Comparison of ENCODE assay signal across 17 cellular contexts in genomic region chr3:159726231-159726964, GRCh38.
DNase-seq lines count a peak whose midpoint lies in the region; ATAC-seq, FAIRE-seq and TF ChIP-seq lines count a peak whose summit lies in the region.
"Had no signal": no experiment of that assay in that cellular context is flagged by ENCODE, and none has a peak within 500 bp of the region (broad histone marks: within the 10 kb centered on the region; RNA-seq: fewer than 3 reads in every experiment).

No MANE protein-coding gene starts in this region.

- H3K36me3 ChIP-seq in GM23248 (ENCODE audit: low read depth) = no peaks in the 10 kb centered on the region
- H3K36me3 ChIP-seq in endothelial cell of umbilical vein (ENCODE audit: control insufficient read depth in 2 of 2, extremely low read depth in 1 of 2, insufficient read depth in 2 of 2, low read length in 2 of 2) = no peaks in the 10 kb centered on the region
- no peaks in the 10 kb centered on the region for H3K36me3 ChIP-seq in right lobe of liver
- H3K36me3 ChIP-seq: ascending aorta; BLaER1 treated with 17β-estradiol and CSF1 and Interleukin-3, amounts not matched to agents 10 nM and 100 nM; thyroid gland had no signal

- in situ Hi-C loops in GM23248 (cut with MboI) = no loop called here

- peaks cover 4% of the 10 kb centered on the region for H3F3A ChIP-seq in GM23248 (ENCODE audit: insufficient read depth)

- no peak overlapping the region for H3K27ac ChIP-seq in GM23248
- no peak overlapping the region for H3K27ac ChIP-seq in endothelial cell of umbilical vein (ENCODE audit: insufficient read depth, low read depth, low read length)
- H3K27ac ChIP-seq in right lobe of liver = no peak overlapping the region
- H3K27ac ChIP-seq: ascending aorta; BLaER1 treated with 17β-estradiol and CSF1 and Interleukin-3, amounts not matched to agents 10 nM and 100 nM; thyroid gland had no signal

- H3K4me3 Mint-ChIP-seq in activated CD4-positive, alpha-beta T cell treated with anti-CD3 and anti-CD28 coated beads, Interleukin-2, amount 10 ng/mL, durations not matched to agents 24 days and 14 days = no peak overlapping the region

- H3K9me3 ChIP-seq in GM23248 (ENCODE audit: low read depth) = no peaks in the 10 kb centered on the region
- no peaks in the 10 kb centered on the region for H3K9me3 ChIP-seq in endothelial cell of umbilical vein (replicated peaks; ENCODE audit: control insufficient read depth, insufficient read depth, low read length)
- no peaks in the 10 kb centered on the region for H3K9me3 ChIP-seq in right lobe of liver
- H3K9me3 ChIP-seq: ascending aorta; BLaER1 treated with 17β-estradiol and CSF1 and Interleukin-3, amounts not matched to agents 10 nM and 100 nM; thyroid gland had no signal

- no peaks in the 10 kb centered on the region for H3K9me2 ChIP-seq in GM23248 (ENCODE audit: insufficient read depth)

- H3K4me1 Mint-ChIP-seq in activated CD4-positive, alpha-beta T cell treated with anti-CD3 and anti-CD28 coated beads, Interleukin-2, amount 10 ng/mL, durations not matched to agents 24 days and 14 days = no peaks in the 10 kb centered on the region

- H3K4me2 ChIP-seq in GM23248 (ENCODE audit: unreplicated experiment) (peak overlapping the region; percentile 28), endothelial cell of umbilical vein (ENCODE audit: insufficient read depth, low read length) (peak overlapping the region; percentile 91)
- H3K4me2 ChIP-seq: BLaER1 treated with 17β-estradiol and CSF1 and Interleukin-3, amounts not matched to agents 10 nM and 100 nM had no signal

- H3K4me1 ChIP-seq in GM23248 (ENCODE audit: insufficient read depth) (peaks cover 28% of the 10 kb centered on the region), endothelial cell of umbilical vein (ENCODE audit: control insufficient read depth, extremely low read depth, insufficient read depth, low read length) (peaks cover 27% of the 10 kb centered on the region), right lobe of liver (no peaks in the 10 kb centered on the region)
- H3K4me1 ChIP-seq: ascending aorta; BLaER1 treated with 17β-estradiol and CSF1 and Interleukin-3, amounts not matched to agents 10 nM and 100 nM; thyroid gland had no signal

- H3K9me3 Mint-ChIP-seq in activated CD4-positive, alpha-beta T cell treated with anti-CD3 and anti-CD28 coated beads, Interleukin-2, amount 10 ng/mL, durations not matched to agents 24 days and 14 days = no peaks in the 10 kb centered on the region

- no peak for TF ChIP-seq CTCF in endothelial cell of umbilical vein (IDR thresholded peaks at IDR 0.05; ENCODE audit: extremely low read depth in 1 of 2, insufficient read depth in 1 of 2, low read depth in 1 of 2, low read length in 2 of 2)
- no peak for TF ChIP-seq CTCF in retinal pigment epithelial cell (conservative IDR thresholded peaks at IDR 0.05; ENCODE audit: low read depth, low read length)
- TF ChIP-seq CTCF in right lobe of liver (IDR thresholded peaks at IDR 0.05) = no peak

- POLR2A ChIA-PET in endothelial cell of umbilical vein (lab: Charles Lee) = interaction anchor here (1.2 to 1.3 kb wide), 2 partner anchors 14 to 37 kb away, joined by 3 read pairs; no protein-coding TSS in a partner anchor

- no peak for FAIRE-seq in endothelial cell of umbilical vein (lab: Jason Lieb, UNC)
- FAIRE-seq: GM12892, islet of Langerhans had no signal

- H3K27ac Mint-ChIP-seq in activated CD4-positive, alpha-beta T cell treated with anti-CD3 and anti-CD28 coated beads, Interleukin-2, amount 10 ng/mL, durations not matched to agents 24 days and 14 days = no peak overlapping the region

- H3K27me3 Mint-ChIP-seq in activated CD4-positive, alpha-beta T cell treated with anti-CD3 and anti-CD28 coated beads, Interleukin-2, amount 10 ng/mL, durations not matched to agents 24 days and 14 days = no peaks in the 10 kb centered on the region

- WGBS in GM23248 (ENCODE audit: low coverage in 1 of 2, low lambda C conversion rate in 2 of 2, missing lambda C conversion rate in 2 of 2), 2 experiments = 60 to 64% methylated on average over 7 of the region's 7 CpGs
- WGBS in right lobe of liver (ENCODE audit: insufficient coverage, low coverage, low lambda C conversion rate, missing lambda C conversion rate) = 79% methylated on average over 4 of the region's 7 CpGs

- intact Hi-C loops in endothelial cell of umbilical vein (cut with micrococcal nuclease) = loop anchor here (5.0 kb wide), 1 partner anchor 71 kb away; no protein-coding TSS in a partner anchor
- intact Hi-C loops in activated CD4-positive, alpha-beta T cell treated with anti-CD3 and anti-CD28 coated beads, Interleukin-2, amount 10 ng/mL, durations not matched to agents 24 days and 14 days (cut with micrococcal nuclease) = no loop called here
- intact Hi-C loops in right lobe of liver (cut with DNase I) = no loop called here

- no TSS peak for BruUV-seq in endothelial cell of umbilical vein (replicated peaks; lab: Mats Ljungman, UMichigan)

- H3K27me3 ChIP-seq in GM23248 (replicated peaks; ENCODE audit: insufficient read depth) (no peaks in the 10 kb centered on the region), endothelial cell of umbilical vein (ENCODE audit: control insufficient read depth in 2 of 2, insufficient read depth in 2 of 2, low read length in 2 of 2) (peaks cover 2 to 5% of the 10 kb centered on the region in 2 experiments), right lobe of liver (no peaks in the 10 kb centered on the region)
- H3K27me3 ChIP-seq: ascending aorta; BLaER1 treated with 17β-estradiol and CSF1 and Interleukin-3, amounts not matched to agents 10 nM and 100 nM; thyroid gland had no signal

- H3K4me3 ChIP-seq in GM23248 (no peak overlapping the region), endothelial cell of umbilical vein (replicated peaks in 1 of 3; ENCODE audit: insufficient read depth in 1 of 3, low read depth in 1 of 3, low read length in 3 of 3) (no peak overlapping the region), retinal pigment epithelial cell (ENCODE audit: low read length) (no peak overlapping the region), right lobe of liver (no peak overlapping the region)
- H3K4me3 ChIP-seq: ascending aorta; BLaER1 treated with 17β-estradiol and CSF1 and Interleukin-3, amounts not matched to agents 10 nM and 100 nM; thyroid gland had no signal

- H2AFZ ChIP-seq in GM23248 = no peak overlapping the region
- H2AFZ ChIP-seq in endothelial cell of umbilical vein (ENCODE audit: low read depth, low read length) = no peak overlapping the region

- H3K9me1 ChIP-seq in endothelial cell of umbilical vein (replicated peaks; ENCODE audit: control insufficient read depth, extremely low read depth, insufficient read depth, low read length) = no peaks in the 10 kb centered on the region

- ATAC-seq in right lobe of liver = no peak

- CTCF ChIA-PET in endothelial cell of umbilical vein (lab: Charles Lee) = interaction anchor here (1.2 to 3.4 kb wide), 5 partner anchors 14 to 78 kb away, joined by 3 to 26 read pairs (median 5); no protein-coding TSS in a partner anchor

- H4K20me1 ChIP-seq in GM23248 (ENCODE audit: insufficient read depth) (no peaks in the 10 kb centered on the region), endothelial cell of umbilical vein (replicated peaks; ENCODE audit: control insufficient read depth, extremely low read depth, insufficient read depth, low read length) (no peaks in the 10 kb centered on the region)
- H4K20me1 ChIP-seq: BLaER1 treated with 17β-estradiol and CSF1 and Interleukin-3, amounts not matched to agents 10 nM and 100 nM had no signal

- TF ChIP-seq POLR2A in endothelial cell of umbilical vein (IDR thresholded peaks at IDR 0.05; ENCODE audit: low read depth, low read length) (no peak), right lobe of liver (IDR thresholded peaks at IDR 0.05) (no peak)

- no peaks in the 10 kb centered on the region for H3K36me3 Mint-ChIP-seq in activated CD4-positive, alpha-beta T cell treated with anti-CD3 and anti-CD28 coated beads, Interleukin-2, amount 10 ng/mL, durations not matched to agents 24 days and 14 days (ENCODE audit: low read depth)

- dilution Hi-C loops in endothelial cell of umbilical vein (cut with MboI; ENCODE audit: extremely low pct_ligation_motif_present, low sequenced_read_pairs) = no loop called here

- no peaks in the 10 kb centered on the region for H3K79me2 ChIP-seq in GM23248 (ENCODE audit: insufficient read depth)
- H3K79me2 ChIP-seq in endothelial cell of umbilical vein (ENCODE audit: control insufficient read depth, insufficient read depth, low read length) = no peaks in the 10 kb centered on the region

- no peak overlapping the region for H3K9ac ChIP-seq in GM23248
- no peak overlapping the region for H3K9ac ChIP-seq in endothelial cell of umbilical vein (replicated peaks; ENCODE audit: extremely low read depth, insufficient read depth, low read length)
- H3K9ac ChIP-seq: BLaER1 treated with 17β-estradiol and CSF1 and Interleukin-3, amounts not matched to agents 10 nM and 100 nM had no signal

- DNase-seq in GM23248 (peak; percentile 47), NCI-H2227 treated with DMSO at 0.1 percent for 48 hours (lab: John Stamatoyannopoulos, UW) (peak; percentile 4), endothelial cell of umbilical vein (ENCODE audit: low read depth, low spot score) (no peak), retinal pigment epithelial cell (ENCODE audit: low read depth) (peak; percentile 61), right lobe of liver (no peak), NCI-H1436 treated with DMSO at 0.1 percent for 48 hours (lab: John Stamatoyannopoulos, UW) (no peak)
- DNase-seq in central memory CD4-positive, alpha-beta T cell = no peak
- no peak for DNase-seq in activated CD4-positive, alpha-beta T cell treated with anti-CD3 and anti-CD28 coated beads, Interleukin-2, amount 10 ng/mL, durations not matched to agents 24 days and 14 days
- DNase-seq: activated CD4-positive, alpha-beta T cell treated with anti-CD3 and anti-CD28 coated beads for 48 hours; activated T-cell treated with anti-CD3 and anti-CD28 coated beads, Interleukin-2, amount 50 U/mL, for 48 hours; NCI-H1417 treated with DMSO at 0.1 percent for 48 hours; NCI-H526; thyroid gland had no signal

TF ChIP-seq in endothelial cell of umbilical vein, 7 proteins besides CTCF, POLR2A, EP300 and RAD21:
- TF ChIP-seq MAX (IDR thresholded peaks at IDR 0.05; ENCODE audit: insufficient read depth, insufficient read length) = no peak
- peak; percentile 18 for TF ChIP-seq EZH2 (IDR thresholded peaks at IDR 0.05; ENCODE audit: borderline replicate concordance, low read depth, low read length, severe bottlenecking)

Comparison
In these comparisons a context has a peak if more than half of its experiments do, and no peak if none do; other contexts are left out.
1. DNase-seq: peak in GM23248 (single experiment), NCI-H2227 treated with DMSO at 0.1 percent for 48 hours (single experiment) and retinal pigment epithelial cell (single experiment); none in endothelial cell of umbilical vein (single experiment), central memory CD4-positive, alpha-beta T cell (single experiment), activated CD4-positive, alpha-beta T cell treated with anti-CD3 and anti-CD28 coated beads, Interleukin-2, amount 10 ng/mL, durations not matched to agents 24 days and 14 days (single experiment), right lobe of liver (0 of 3) and NCI-H1436 treated with DMSO at 0.1 percent for 48 hours (single experiment).